In the genomic region with DNA sequence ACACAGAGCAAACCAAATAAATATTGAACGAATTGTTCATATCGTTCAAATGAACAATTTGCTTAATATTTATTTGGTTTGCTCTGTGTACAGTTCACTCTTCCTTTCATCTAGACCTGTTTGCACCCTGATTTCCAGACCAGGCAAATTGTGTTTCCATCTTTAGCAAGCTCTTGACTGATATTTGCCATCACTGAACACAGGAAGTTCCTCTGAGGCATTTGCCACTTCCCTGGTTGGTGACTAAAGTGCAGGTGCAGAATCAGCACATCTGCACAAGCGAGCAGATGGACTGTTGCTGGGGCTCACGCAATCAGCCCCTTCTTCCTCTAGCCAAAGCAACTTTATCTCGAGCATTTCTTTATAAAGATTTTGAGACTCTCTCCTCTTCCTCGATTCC, we compare ENCODE assay signal across 8 cellular contexts.
A peak's percentile ranks its signal among the peaks of the same experiment; 100 is the strongest.
DNase-seq lines count a peak whose midpoint lies in the region; ATAC-seq and TF ChIP-seq lines count a peak whose summit lies in the region.

No MANE protein-coding gene starts in this region.

- no peak overlapping the region for H3K4me2 ChIP-seq in GM23338

- no peak for TF ChIP-seq CTCF in GM23338 (conservative IDR thresholded peaks at IDR 0.05; ENCODE audit: low read depth in 2 of 2)

- H3K9me3 Mint-ChIP-seq in GM23338 = no peaks in the 10 kb centered on the region

- peak; percentile 85 for ATAC-seq in GM19397 (IDR thresholded peaks at IDR 0.05; ENCODE audit: unreplicated experiment)
- peak; percentile 71 for ATAC-seq in HG03457 (IDR thresholded peaks at IDR 0.05; ENCODE audit: unreplicated experiment)
- no peak for ATAC-seq in GM23338

- H3K79me2 ChIP-seq in GM23338 (replicated peaks; ENCODE audit: insufficient read depth) = no peaks in the 10 kb centered on the region

- DNase-seq in GF-D8 (lab: John Stamatoyannopoulos, UW) (peak; percentile 67), kidney tubule cell (ENCODE audit: low spot score) (no peak), GM23338 (ENCODE audit: low spot score) (no peak), AG20443 (ENCODE audit: low spot score) (no peak)
- DNase-seq in activated T-cell treated with anti-CD3 and anti-CD28 coated beads, Interleukin-2, amount 50 U/mL, for 48 hours = peak; percentile 19 to 29
- no peak for DNase-seq in stimulated activated CD4-positive, alpha-beta T cell treated with anti-CD3 and anti-CD28 coated beads, Interleukin-2, amount 100 ng/mL, for 48 hours

- no peak overlapping the region for H3K27ac Mint-ChIP-seq in GM23338

- H3K4me1 ChIP-seq in GM23338 (ENCODE audit: insufficient read depth) = no peaks in the 10 kb centered on the region; the same call in 1 of the 2 replicates

- H3K27me3 Mint-ChIP-seq in GM23338 (ENCODE audit: insufficient read depth, low read depth, poor library complexity) = no peaks in the 10 kb centered on the region

- H3F3A ChIP-seq in GM23338 (replicated peaks; ENCODE audit: low read depth) = no peaks in the 10 kb centered on the region

- H3K36me3 Mint-ChIP-seq in GM23338 (ENCODE audit: low read depth) = no peaks in the 10 kb centered on the region

- H2AFZ ChIP-seq in GM23338 = no peak overlapping the region

- H3K9me2 ChIP-seq in GM23338 (ENCODE audit: insufficient read depth) = peaks cover 3% of the 10 kb centered on the region; the same call in 1 of the 2 replicates

- no peak overlapping the region for H3K4me3 Mint-ChIP-seq in GM23338

- no peaks in the 10 kb centered on the region for H3K27me3 ChIP-seq in GM23338 (ENCODE audit: insufficient read depth)

- H3K4me3 ChIP-seq in GM23338 = no peak overlapping the region

- peaks cover 5% of the 10 kb centered on the region for H3K4me1 Mint-ChIP-seq in GM23338

- no peak overlapping the region for H3K27ac ChIP-seq in GM23338 (ENCODE audit: low read depth)

- no peaks in the 10 kb centered on the region for H3K36me3 ChIP-seq in GM23338 (ENCODE audit: insufficient read depth)

- no peaks in the 10 kb centered on the region for H4K20me1 ChIP-seq in GM23338 (replicated peaks; ENCODE audit: insufficient read depth)

TF ChIP-seq in GM23338, 12 proteins besides CTCF, POLR2A, EP300 and RAD21:
- TF ChIP-seq REST (IDR thresholded peaks at IDR 0.05; ENCODE audit: unreplicated experiment) (no peak), EZH2 (IDR thresholded peaks at IDR 0.05; ENCODE audit: low read depth, unreplicated experiment) (no peak), ZNF331 (CRISPR knock-in tag; IDR thresholded peaks at IDR 0.05; ENCODE audit: low read depth) (no peak), ETS1 (IDR thresholded peaks at IDR 0.05) (no peak), ZNF114 (CRISPR knock-in tag; IDR thresholded peaks at IDR 0.05) (no peak), CREB1 (CRISPR knock-in tag; IDR thresholded peaks at IDR 0.05; ENCODE audit: low read depth) (no peak)

Comparison
In these comparisons a context has a peak if more than half of its experiments do, and no peak if none do; other contexts are left out.
1. DNase-seq: peak in GF-D8 (single experiment) and activated T-cell treated with anti-CD3 and anti-CD28 coated beads, Interleukin-2, amount 50 U/mL, for 48 hours (2 of 2); none in kidney tubule cell (single experiment), GM23338 (single experiment), stimulated activated CD4-positive, alpha-beta T cell treated with anti-CD3 and anti-CD28 coated beads, Interleukin-2, amount 100 ng/mL, for 48 hours (0 of 2) and AG20443 (single experiment).